8 cellular contexts compared by ENCODE assay signal in genomic region chr9:125262217-125262991, GRCh38. TPM values are rescaled to one million over a fixed set of nuclear protein-coding genes. Genes with fewer than 3 reads are reported as not detected.
DNase-seq lines count a peak whose midpoint lies in the region; ATAC-seq, FAIRE-seq and TF ChIP-seq lines count a peak whose summit lies in the region.

No MANE protein-coding gene starts in this region.

- intact Hi-C loops in prostate gland (cut with DNase I): no loop called here
- intact Hi-C loops in sciatic nerve (cut with DNase I): no loop called here

- H3K9me3 ChIP-seq in A549 (no peaks in the 10 kb centered on the region), prostate gland (no peaks in the 10 kb centered on the region)

- H3K27me3 ChIP-seq in prostate gland (replicated peaks; ENCODE audit: insufficient read depth): no peaks in the 10 kb centered on the region

- CTCF ChIA-PET in A549 (lab: Yijun Ruan, JAX): interaction anchor here (0.6 to 2.3 kb wide), 10 partner anchors 11 to 125 kb away, joined by 3 to 11 read pairs (median 3); no protein-coding TSS in a partner anchor

- H3K4me2 ChIP-seq in A549: peak overlapping the region; percentile 90

- TF ChIP-seq EP300 in A549 (IDR thresholded peaks at IDR 0.05): no peak

- POLR2A ChIA-PET in A549 (lab: Yijun Ruan, JAX): interaction anchor here (1.0 to 3.4 kb wide), 5 partner anchors 21 to 146 kb away, joined by 3 to 38 read pairs (median 4); partner anchors contain the start of gene HSPA5

- H3K27ac ChIP-seq in A549 (peak overlapping the region; percentile 90 to 94), prostate gland (peak overlapping the region; percentile 75 to 84)

- ATAC-seq in A549 (peak; percentile 48 to 49; a peak in 5 of 6 replicates), HG03095 (IDR thresholded peaks at IDR 0.05; ENCODE audit: unreplicated experiment) (peak; percentile 20), sciatic nerve (no peak)

- TF ChIP-seq CTCF in A549 (IDR thresholded peaks at IDR 0.05): no peak
- TF ChIP-seq CTCF in GM10266 (IDR thresholded peaks at IDR 0.05; ENCODE audit: control insufficient read depth, insufficient read depth, low read depth, missing control alignments): no peak
- TF ChIP-seq CTCF in prostate gland (IDR thresholded peaks at IDR 0.05): no peak

- FAIRE-seq in A549 (lab: Jason Lieb, UNC): no peak

- H3K4me1 ChIP-seq in A549 (peaks cover 11% of the 10 kb centered on the region; the same call in 1 of the 3 replicates), prostate gland (replicated peaks) (no peaks in the 10 kb centered on the region)

- TF ChIP-seq POLR2A in A549 (IDR thresholded peaks at IDR 0.05; ENCODE audit: low read length) (no peak), prostate gland (IDR thresholded peaks at IDR 0.05) (no peak)

- no peak for TF ChIP-seq RAD21 in A549 (conservative IDR thresholded peaks at IDR 0.05 in 1 of 2, IDR thresholded peaks at IDR 0.05 in 1 of 2)

- H3K36me3 ChIP-seq in prostate gland: no peaks in the 10 kb centered on the region

- H3K4me3 ChIP-seq in A549: peak overlapping the region; percentile 98
- H3K4me3 ChIP-seq in prostate gland: peak overlapping the region; percentile 63 to 97

- WGBS in A549 (ENCODE audit: missing lambda C conversion rate): 16% methylated on average over 17 of the region's 17 CpGs
- WGBS in prostate gland: 9% methylated on average over 17 of the region's 17 CpGs

- DNase-seq in A549 (ENCODE audit: low read depth in 1 of 2, low spot score in 1 of 2): no peak
- DNase-seq in GM10266 (ENCODE audit: extremely low spot score): peak; percentile 25
- DNase-seq in SW480 (ENCODE audit: low spot score): peak; percentile 21
- peak; percentile 19 for DNase-seq in fibroblast of peridontal ligament (ENCODE audit: extremely low read depth)
- DNase-seq in prostate gland (ENCODE audit: low spot score): no peak
- DNase-seq in HK-2 (ENCODE audit: unreplicated experiment): no peak
- no peak for DNase-seq in sciatic nerve (ENCODE audit: low spot score)

TF ChIP-seq in A549, 52 proteins besides CTCF, POLR2A, EP300 and RAD21:
- TF ChIP-seq NFE2L2 (conservative IDR thresholded peaks at IDR 0.05; ENCODE audit: low read length) (no peak), MYC (IDR thresholded peaks at IDR 0.05; ENCODE audit: borderline replicate concordance, low read length) (no peak), MAFK (IDR thresholded peaks at IDR 0.05; ENCODE audit: partially characterized antibody) (no peak), HOXB5 (CRISPR knock-in tag; IDR thresholded peaks at IDR 0.05) (no peak), CHD2 (IDR thresholded peaks at IDR 0.05; ENCODE audit: low read length, partially characterized antibody) (no peak), RNF2 (IDR thresholded peaks at IDR 0.05; ENCODE audit: borderline replicate concordance, low read depth) (no peak), TFCP2L1 (CRISPR knock-in tag; IDR thresholded peaks at IDR 0.05) (no peak), CHD4 (IDR thresholded peaks at IDR 0.05; ENCODE audit: borderline replicate concordance) (no peak), PBX3 (IDR thresholded peaks at IDR 0.05) (no peak), ZC3H11A (IDR thresholded peaks at IDR 0.05) (no peak), CBX8 (IDR thresholded peaks at IDR 0.05) (no peak), HMGXB4 (CRISPR knock-in tag; IDR thresholded peaks at IDR 0.05; ENCODE audit: borderline replicate concordance) (no peak), BHLHE40 (IDR thresholded peaks at IDR 0.05; ENCODE audit: low read depth, low read length) (no peak), PHF8 (IDR thresholded peaks at IDR 0.05; ENCODE audit: borderline replicate concordance, low read depth) (no peak; the same call in 1 of the 2 replicates), HES2 (IDR thresholded peaks at IDR 0.05) (no peak)
TF ChIP-seq in A549: peak in this region for 0.

RNA-seq across cellular contexts. Expression of gene GAPVD1, which starts 0.8 kb away (rescaled TPM):
- polyA plus RNA-seq in A549 (2011; rRNA removed): 23.0 and 26.1 TPM in 2 replicates
- polyA plus RNA-seq in A549 (2012; cell fraction: cytosol; rRNA removed): 7.4 and 8.8 TPM in 2 replicates
- 9.8 and 12.5 TPM in 2 replicates for polyA plus RNA-seq in A549 (2012; cell fraction: nucleus; rRNA removed)
- 15.2 to 18.6 TPM (median 18.2 TPM) in 3 replicates for polyA plus RNA-seq in A549 (2017; fragmentation: RNase III; extraction: RNeasy Plus Mini Kit Qiagen cat#74134 plus additional on column Dnase treatment)
- polyA minus RNA-seq in A549 (2011; rRNA and poly(A)+ RNA removed): 23.4 and 26.6 TPM in 2 replicates
- total RNA-seq in prostate gland: 10 to 100 TPM; 34.4 to 50.1 TPM
- total RNA-seq in sciatic nerve: 73.3 TPM

RNA-seq across cellular contexts. Expression of gene HSPA5, which starts 21.3 kb away (rescaled TPM):
- polyA plus RNA-seq in A549 (2011; rRNA removed) (437 and 557 TPM in 2 replicates), A549 (2017; fragmentation: RNase III; extraction: RNeasy Plus Mini Kit Qiagen cat#74134 plus additional on column Dnase treatment) (227 to 254 TPM (median 245 TPM) in 3 replicates)
- polyA plus RNA-seq in A549 (2012; cell fraction: cytosol; rRNA removed): 107 and 112 TPM in 2 replicates
- polyA plus RNA-seq in A549 (2012; cell fraction: nucleus; rRNA removed): 194 and 211 TPM in 2 replicates
- polyA minus RNA-seq in A549 (2011; rRNA and poly(A)+ RNA removed): 218 and 240 TPM in 2 replicates
- total RNA-seq in prostate gland (100 to 1,000 TPM; 215 to 303 TPM), sciatic nerve (172 TPM)

Comparison
In these comparisons a context has a peak if more than half of its experiments do, and no peak if none do; other contexts are left out.
1. DNase-seq: peak in GM10266 (single experiment), SW480 (single experiment) and fibroblast of peridontal ligament (single experiment); none in A549 (0 of 2), prostate gland (single experiment), HK-2 (single experiment) and sciatic nerve (single experiment).